ENCODE assay signal across 7 cellular contexts in genomic region chr12:7843149-7843548, GRCh38. TPM values are rescaled to one million over a fixed set of nuclear protein-coding genes. Genes with fewer than 3 reads are reported as not detected.
"Had no signal": no experiment of that assay in that cellular context is flagged by ENCODE, and none has a peak within 500 bp of the region (broad histone marks: within the 10 kb centered on the region; RNA-seq: fewer than 3 reads in every experiment).

No MANE protein-coding gene starts in this region.

RNA-seq across cellular contexts. Expression of gene SLC2A14, which starts 29.6 kb away (rescaled TPM):
- total RNA-seq: cardiac muscle cell; esophagus squamous epithelium; kidney epithelial cell; myocyte; T-helper 2 cell treated with Interferon-gamma antibody and Interleukin-4, amounts not matched to agents 100 ng/mL and 5 ng/mL, for 36 hours had no signal
- polyA plus RNA-seq: liver had no signal

RNA-seq across cellular contexts. Expression of gene NANOG, which starts 53.9 kb away (rescaled TPM):
- total RNA-seq: kidney epithelial cell; T-helper 2 cell treated with Interferon-gamma antibody and Interleukin-4, amounts not matched to agents 100 ng/mL and 5 ng/mL, for 36 hours had no signal
- polyA plus RNA-seq: adipose tissue, cardiac muscle cell had no signal
